15 cellular contexts compared by ENCODE assay signal in genomic region chr14:86532219-86532618, GRCh38.
DNase-seq lines count a peak whose midpoint lies in the region; TF ChIP-seq lines count a peak whose summit lies in the region.
"Had no signal": no experiment of that assay in that cellular context is flagged by ENCODE, and none has a peak within 500 bp of the region (broad histone marks: within the 10 kb centered on the region; RNA-seq: fewer than 3 reads in every experiment).

No MANE protein-coding gene starts in this region.

- peak; percentile 51 for DNase-seq in EL
- peak; percentile 73 for DNase-seq in NCI-H1105 treated with DMSO at 0.1 percent for 48 hours (lab: John Stamatoyannopoulos, UW)
- peak; percentile 1 for DNase-seq in brain microvascular endothelial cell
- peak; percentile 31 for DNase-seq in myocyte (ENCODE audit: low read depth)
- DNase-seq in NCI-H446 (lab: John Stamatoyannopoulos, UW): no peak
- DNase-seq in stimulated activated naive CD4-positive, alpha-beta T cell treated with Interleukin-2 at 50 U/mL for 16 hours (lab: John Stamatoyannopoulos, UW): no peak
- DNase-seq in hepatic stellate cell (ENCODE audit: low spot score): no peak
- DNase-seq: activated CD4-positive, alpha-beta T cell treated with anti-CD3 and anti-CD28 coated beads for 4 hours; activated CD8-positive, alpha-beta memory T cell treated with anti-CD3 and anti-CD28 coated beads, Interleukin-2, amount 50 U/mL, for 48 hours; activated naive CD4-positive, alpha-beta T cell treated with anti-CD3 and anti-CD28 coated beads, Interleukin-2, amount 10 ng/mL, durations not matched to agents 7 days and 5 days; effector CD4-positive, alpha-beta T cell; lower lobe of right lung; NCI-H1694 treated with DMSO at 0.1 percent for 48 hours; NCI-H526 treated with DMSO at 0.1 percent for 48 hours; nephron progenitor cell had no signal

- TF ChIP-seq CTCF in brain microvascular endothelial cell (IDR thresholded peaks at IDR 0.05; ENCODE audit: low read depth, low read length, missing control alignments): no peak

- no peaks in the 10 kb centered on the region for H3K27me3 ChIP-seq in brain microvascular endothelial cell (replicated peaks)

- H3K36me3 ChIP-seq in brain microvascular endothelial cell (replicated peaks): no peaks in the 10 kb centered on the region
- H3K36me3 ChIP-seq: lower lobe of right lung had no signal

- H3K27ac ChIP-seq in brain microvascular endothelial cell: no peak overlapping the region
- H3K27ac ChIP-seq: lower lobe of right lung had no signal

- in situ Hi-C loops in brain microvascular endothelial cell (cut with HindIII; ENCODE audit: low pct_ligation_motif_present, low sequenced_read_pairs): no loop called here

- H3K4me3 ChIP-seq in brain microvascular endothelial cell (ENCODE audit: low read depth, low read length): no peak overlapping the region
- H3K4me3 ChIP-seq: lower lobe of right lung had no signal

Comparison
In these comparisons a context has a peak if more than half of its experiments do, and no peak if none do; other contexts are left out.
1. DNase-seq: peak in EL (single experiment), NCI-H1105 treated with DMSO at 0.1 percent for 48 hours (single experiment), brain microvascular endothelial cell (single experiment) and myocyte (single experiment); none in NCI-H446 (0 of 2), stimulated activated naive CD4-positive, alpha-beta T cell treated with Interleukin-2 at 50 U/mL for 16 hours (single experiment) and hepatic stellate cell (single experiment).